Comparison of ENCODE assay signal across 15 cellular contexts in genomic region chr1:30615816-30616590, GRCh38.
DNase-seq lines count a peak whose midpoint lies in the region; ATAC-seq and TF ChIP-seq lines count a peak whose summit lies in the region.
"Had no signal": no experiment of that assay in that cellular context is flagged by ENCODE, and none has a peak within 500 bp of the region (broad histone marks: within the 10 kb centered on the region; RNA-seq: fewer than 3 reads in every experiment).

No MANE protein-coding gene starts in this region.

- no peaks in the 10 kb centered on the region for H3K4me1 Mint-ChIP-seq in activated CD8-positive, alpha-beta memory T cell treated with anti-CD3 and anti-CD28 coated beads, Interleukin-2, amount 10 ng/mL, durations not matched to agents 7 days and 5 days
- no peaks in the 10 kb centered on the region for H3K4me1 Mint-ChIP-seq in osteocyte (ENCODE audit: unreplicated experiment)

- H3K36me3 Mint-ChIP-seq in activated CD8-positive, alpha-beta memory T cell treated with anti-CD3 and anti-CD28 coated beads, Interleukin-2, amount 10 ng/mL, durations not matched to agents 7 days and 5 days: no peaks in the 10 kb centered on the region
- H3K36me3 Mint-ChIP-seq in osteocyte (ENCODE audit: unreplicated experiment): no peaks in the 10 kb centered on the region

- CTCF ChIA-PET in activated CD8-positive, alpha-beta memory T cell treated with anti-CD3 and anti-CD28 coated beads, Interleukin-2, amount 10 ng/mL, durations not matched to agents 7 days and 5 days (lab: Charles Lee): no interaction called here

- ATAC-seq in activated CD8-positive, alpha-beta memory T cell treated with anti-CD3 and anti-CD28 coated beads, Interleukin-2, amount 10 ng/mL, durations not matched to agents 7 days and 5 days: no peak
- no peak for ATAC-seq in HG03175 (IDR thresholded peaks at IDR 0.05; ENCODE audit: unreplicated experiment)
- ATAC-seq: A549 had no signal

- no peak overlapping the region for H3K27ac Mint-ChIP-seq in activated CD8-positive, alpha-beta memory T cell treated with anti-CD3 and anti-CD28 coated beads, Interleukin-2, amount 10 ng/mL, durations not matched to agents 7 days and 5 days
- no peak overlapping the region for H3K27ac Mint-ChIP-seq in osteocyte (ENCODE audit: unreplicated experiment)
- H3K27ac Mint-ChIP-seq: CD4-positive, alpha-beta T cell had no signal

- DNase-seq in activated CD8-positive, alpha-beta memory T cell treated with anti-CD3 and anti-CD28 coated beads for 24 hours: peak; percentile 9
- DNase-seq in activated CD8-positive, alpha-beta memory T cell treated with anti-CD3 and anti-CD28 coated beads, Interleukin-2, amount 10 ng/mL, durations not matched to agents 7 days and 5 days: no peak
- peak; percentile 36 for DNase-seq in ecto neural progenitor cell (ENCODE audit: low spot score)
- DNase-seq in osteocyte (ENCODE audit: extremely low spot score, unreplicated experiment): peak; percentile 46
- DNase-seq in ureter (ENCODE audit: low spot score): peak; percentile 26
- DNase-seq in NCI-H748 treated with DMSO at 0.1 percent for 48 hours (lab: John Stamatoyannopoulos, UW): no peak
- no peak for DNase-seq in GM19238 (ENCODE audit: insufficient read length, low spot score)
- DNase-seq: AML-193; Caco-2; CD4-positive, alpha-beta T cell; DMS79; GF-D8; GM23248 had no signal

- no peak overlapping the region for H3K4me3 Mint-ChIP-seq in activated CD8-positive, alpha-beta memory T cell treated with anti-CD3 and anti-CD28 coated beads, Interleukin-2, amount 10 ng/mL, durations not matched to agents 7 days and 5 days
- no peak overlapping the region for H3K4me3 Mint-ChIP-seq in osteocyte (ENCODE audit: unreplicated experiment)
- H3K4me3 Mint-ChIP-seq: CD4-positive, alpha-beta T cell had no signal

- H3K27me3 Mint-ChIP-seq in activated CD8-positive, alpha-beta memory T cell treated with anti-CD3 and anti-CD28 coated beads, Interleukin-2, amount 10 ng/mL, durations not matched to agents 7 days and 5 days: peaks cover 17% of the 10 kb centered on the region
- H3K27me3 Mint-ChIP-seq in osteocyte (ENCODE audit: unreplicated experiment): no peaks in the 10 kb centered on the region

- H3K9me3 Mint-ChIP-seq in activated CD8-positive, alpha-beta memory T cell treated with anti-CD3 and anti-CD28 coated beads, Interleukin-2, amount 10 ng/mL, durations not matched to agents 7 days and 5 days (ENCODE audit: low read depth): no peaks in the 10 kb centered on the region
- peaks cover 3% of the 10 kb centered on the region for H3K9me3 Mint-ChIP-seq in osteocyte (ENCODE audit: unreplicated experiment)
- H3K9me3 Mint-ChIP-seq: CD4-positive, alpha-beta T cell had no signal

- TF ChIP-seq CTCF in osteocyte (IDR thresholded peaks at IDR 0.05): no peak

Comparison
In these comparisons a context has a peak if more than half of its experiments do, and no peak if none do; other contexts are left out.
1. DNase-seq: peak in activated CD8-positive, alpha-beta memory T cell treated with anti-CD3 and anti-CD28 coated beads for 24 hours (single experiment), ecto neural progenitor cell (single experiment), osteocyte (single experiment) and ureter (single experiment); none in activated CD8-positive, alpha-beta memory T cell treated with anti-CD3 and anti-CD28 coated beads, Interleukin-2, amount 10 ng/mL, durations not matched to agents 7 days and 5 days (single experiment), NCI-H748 treated with DMSO at 0.1 percent for 48 hours (single experiment) and GM19238 (single experiment).